ENCODE assay signal across 1 cellular context in the genomic region with DNA sequence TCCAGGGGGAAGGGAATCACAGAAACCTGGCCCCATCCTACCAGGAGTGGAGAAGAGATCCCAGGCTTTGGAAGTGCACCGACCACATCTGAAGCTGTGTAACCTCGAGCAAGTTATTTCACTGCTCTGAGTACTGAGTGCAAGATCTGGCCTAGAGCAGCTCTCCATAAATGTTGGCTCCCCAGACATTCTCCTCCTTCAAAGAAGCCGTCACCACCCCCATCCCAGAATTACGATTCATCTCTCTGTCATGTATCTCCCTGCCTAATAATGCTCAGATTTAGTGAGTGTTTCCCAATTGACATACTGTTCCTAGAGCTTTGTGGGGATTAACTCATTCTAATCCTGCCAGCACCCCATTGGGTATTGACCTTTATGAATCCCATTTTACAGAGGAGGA.
TF ChIP-seq lines count a peak whose summit lies in the region.

No MANE protein-coding gene starts in this region.

TF ChIP-seq in IMR-90, 13 proteins besides CTCF, POLR2A, EP300 and RAD21:
- no peak for TF ChIP-seq SMC3 (IDR thresholded peaks at IDR 0.05; ENCODE audit: low read depth, low read length)
- TF ChIP-seq MXI1 (IDR thresholded peaks at IDR 0.05; ENCODE audit: borderline replicate concordance, low read depth, low read length): no peak
- no peak for TF ChIP-seq CEBPB (IDR thresholded peaks at IDR 0.05; ENCODE audit: low read depth, low read length)
- TF ChIP-seq, protein P1, sequence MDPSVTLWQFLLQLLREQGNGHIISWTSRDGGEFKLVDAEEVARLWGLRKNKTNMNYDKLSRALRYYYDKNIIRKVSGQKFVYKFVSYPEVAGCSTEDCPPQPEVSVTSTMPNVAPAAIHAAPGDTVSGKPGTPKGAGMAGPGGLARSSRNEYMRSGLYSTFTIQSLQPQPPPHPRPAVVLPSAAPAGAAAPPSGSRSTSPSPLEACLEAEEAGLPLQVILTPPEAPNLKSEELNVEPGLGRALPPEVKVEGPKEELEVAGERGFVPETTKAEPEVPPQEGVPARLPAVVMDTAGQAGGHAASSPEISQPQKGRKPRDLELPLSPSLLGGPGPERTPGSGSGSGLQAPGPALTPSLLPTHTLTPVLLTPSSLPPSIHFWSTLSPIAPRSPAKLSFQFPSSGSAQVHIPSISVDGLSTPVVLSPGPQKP (IDR thresholded peaks at IDR 0.05; ENCODE audit: borderline replicate concordance, low read depth, low read length): no peak
- TF ChIP-seq FOS (IDR thresholded peaks at IDR 0.05; ENCODE audit: low read depth, low read length): no peak
- TF ChIP-seq RFX5 (IDR thresholded peaks at IDR 0.05; ENCODE audit: low read depth, low read length): no peak
